In the genomic region with DNA sequence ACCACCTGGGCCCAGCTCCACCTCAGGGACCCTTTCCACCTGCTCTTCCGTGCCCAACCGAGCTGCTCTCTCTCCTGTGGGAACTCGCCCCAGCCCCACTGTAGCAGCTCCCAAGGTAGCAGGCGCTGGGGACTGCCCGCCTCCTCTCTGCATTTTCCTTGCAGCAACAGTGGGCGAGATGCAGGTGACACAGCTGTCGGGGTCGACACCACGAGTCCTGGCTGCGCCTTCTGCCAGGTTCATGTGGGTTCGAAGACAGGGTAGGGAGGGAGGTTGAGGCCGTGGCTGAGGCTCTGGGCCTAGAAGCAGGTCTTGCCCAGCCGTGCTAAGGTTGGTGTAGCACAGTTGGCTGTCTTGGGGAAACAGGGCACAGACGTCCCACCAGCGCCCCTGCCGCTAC, we compare ENCODE assay signal across 18 cellular contexts.
A peak's percentile ranks its signal among the peaks of the same experiment; 100 is the strongest.
DNase-seq lines count a peak whose midpoint lies in the region; ATAC-seq and TF ChIP-seq lines count a peak whose summit lies in the region.
"Had no signal": no experiment of that assay in that cellular context is flagged by ENCODE, and none has a peak within 500 bp of the region (broad histone marks: within the 10 kb centered on the region; RNA-seq: fewer than 3 reads in every experiment).

No MANE protein-coding gene starts in this region.

- H3K79me1 ChIP-seq in mesenchymal stem cell (replicated peaks; ENCODE audit: low read length, poor library complexity, severe bottlenecking) (no peaks in the 10 kb centered on the region), neuronal stem cell (ENCODE audit: low read depth, low read length) (no peaks in the 10 kb centered on the region)

- H2BK120ac ChIP-seq in mesenchymal stem cell (ENCODE audit: low read depth, low read length) = no peak overlapping the region
- no peak overlapping the region for H2BK120ac ChIP-seq in neuronal stem cell (ENCODE audit: low read depth, low read length)

- H2BK15ac ChIP-seq in mesenchymal stem cell (ENCODE audit: low read depth, poor library complexity, severe bottlenecking) (no peak overlapping the region), neuronal stem cell (ENCODE audit: low read length) (no peak overlapping the region)

- H4K91ac ChIP-seq in mesenchymal stem cell (ENCODE audit: low read length) (peak overlapping the region; percentile 27), neuronal stem cell (ENCODE audit: low read depth, low read length, poor library complexity) (no peak overlapping the region)

- H3K36me3 ChIP-seq in mesenchymal stem cell (ENCODE audit: control insufficient read depth in 1 of 2, insufficient read depth in 2 of 2, low read depth in 1 of 2, low read length in 2 of 2) = no peaks in the 10 kb centered on the region
- H3K36me3 ChIP-seq in neuronal stem cell (replicated peaks in 1 of 2; ENCODE audit: control insufficient read depth in 2 of 2, insufficient read depth in 2 of 2, low read length in 2 of 2) = no peaks in the 10 kb centered on the region
- H3K36me3 ChIP-seq in gastrocnemius medialis = no peaks in the 10 kb centered on the region
- H3K36me3 ChIP-seq: BLaER1, HAP-1 had no signal

- H3K4me3 Mint-ChIP-seq in central memory CD8-positive, alpha-beta T cell = no peak overlapping the region
- H3K4me3 Mint-ChIP-seq in activated T-cell treated with anti-CD3 and anti-CD28 coated beads, Interleukin-2, amount 50 U/mL, for 72 hours = no peak overlapping the region
- H3K4me3 Mint-ChIP-seq: CD4-positive, CD25-positive, alpha-beta regulatory T cell; GM23338 had no signal

- intact Hi-C loops in gastrocnemius medialis (cut with DNase I; ENCODE audit: low total_unique reads) = no loop called here

- TF ChIP-seq CTCF in gastrocnemius medialis (IDR thresholded peaks at IDR 0.05 in 4 of 5, conservative IDR thresholded peaks at IDR 0.05 in 1 of 5) = no peak

- H3K4me1 ChIP-seq in mesenchymal stem cell (ENCODE audit: control insufficient read depth, insufficient read depth, low read depth, low read length) (no peaks in the 10 kb centered on the region), neuronal stem cell (ENCODE audit: control insufficient read depth in 2 of 2, insufficient read depth in 1 of 2, low read depth in 1 of 2, low read length in 2 of 2) (no peaks in the 10 kb centered on the region), gastrocnemius medialis (no peaks in the 10 kb centered on the region)
- H3K4me1 ChIP-seq: BLaER1, HAP-1 had no signal

- H3K36me3 Mint-ChIP-seq in central memory CD8-positive, alpha-beta T cell (ENCODE audit: insufficient read depth) = no peaks in the 10 kb centered on the region
- H3K36me3 Mint-ChIP-seq in activated T-cell treated with anti-CD3 and anti-CD28 coated beads, Interleukin-2, amount 50 U/mL, for 72 hours (ENCODE audit: insufficient read depth in 2 of 2) = no peaks in the 10 kb centered on the region
- H3K36me3 Mint-ChIP-seq: CD4-positive, CD25-positive, alpha-beta regulatory T cell had no signal

- H3K4ac ChIP-seq in mesenchymal stem cell (ENCODE audit: low read depth in 1 of 2, low read length in 2 of 2) (no peak overlapping the region), neuronal stem cell (ENCODE audit: low read length) (no peak overlapping the region)

- H2AFZ ChIP-seq in mesenchymal stem cell (ENCODE audit: low read depth, low read length) (no peak overlapping the region), neuronal stem cell (ENCODE audit: low read length) (no peak overlapping the region)
- H2AFZ ChIP-seq: GM23338 had no signal

- no peak for TF ChIP-seq POLR2A in gastrocnemius medialis (IDR thresholded peaks at IDR 0.05)

- H3K27me3 Mint-ChIP-seq in central memory CD8-positive, alpha-beta T cell = no peaks in the 10 kb centered on the region
- no peaks in the 10 kb centered on the region for H3K27me3 Mint-ChIP-seq in activated T-cell treated with anti-CD3 and anti-CD28 coated beads, Interleukin-2, amount 50 U/mL, for 72 hours (ENCODE audit: low read depth)
- H3K27me3 Mint-ChIP-seq: CD4-positive, CD25-positive, alpha-beta regulatory T cell had no signal

- peaks cover 19% of the 10 kb centered on the region for H3K9me3 Mint-ChIP-seq in central memory CD8-positive, alpha-beta T cell
- peaks cover 0 to 4% of the 10 kb centered on the region in 2 donors for H3K9me3 Mint-ChIP-seq in activated T-cell treated with anti-CD3 and anti-CD28 coated beads, Interleukin-2, amount 50 U/mL, for 72 hours
- H3K9me3 Mint-ChIP-seq: GM23338 had no signal

- H3K4me3 ChIP-seq in mesenchymal stem cell (ENCODE audit: insufficient read depth in 1 of 2, low read depth in 1 of 2, low read length in 2 of 2) (peak overlapping the region in 1 of 2 experiments; percentile 29), neuronal stem cell (ENCODE audit: low read length in 2 of 2) (no peak overlapping the region), gastrocnemius medialis (no peak overlapping the region)
- H3K4me3 ChIP-seq: BLaER1, GM12878, GM23338, HAP-1 had no signal

- no peak overlapping the region for H2AK5ac ChIP-seq in mesenchymal stem cell (ENCODE audit: low read length, severe bottlenecking)
- peak overlapping the region; percentile 68 for H2AK5ac ChIP-seq in neuronal stem cell (ENCODE audit: low read depth, low read length)

- 91% methylated on average over 16 of the region's 16 CpGs for WGBS in mesenchymal stem cell
- no CpG with 5 or more reads among the region's 16 CpGs for WGBS in neuronal stem cell (ENCODE audit: extremely low coverage in 2 of 2, insufficient read length in 2 of 2, insufficient replicate concordance in 1 of 2), 2 donors

- H2BK5ac ChIP-seq in mesenchymal stem cell (ENCODE audit: low read depth, low read length, poor library complexity, severe bottlenecking) (no peak overlapping the region), neuronal stem cell (ENCODE audit: low read length) (peak overlapping the region; percentile 71)

- no peak overlapping the region for H3K27ac Mint-ChIP-seq in central memory CD8-positive, alpha-beta T cell (ENCODE audit: low read depth)
- H3K27ac Mint-ChIP-seq in activated T-cell treated with anti-CD3 and anti-CD28 coated beads, Interleukin-2, amount 50 U/mL, for 72 hours = no peak overlapping the region
- H3K27ac Mint-ChIP-seq: CD4-positive, CD25-positive, alpha-beta regulatory T cell; GM23338 had no signal

- H4K8ac ChIP-seq in mesenchymal stem cell (ENCODE audit: low read length) (no peak overlapping the region), neuronal stem cell (ENCODE audit: low read depth, low read length) (peak overlapping the region; percentile 20)

- peak; percentile 14 for ATAC-seq in central memory CD8-positive, alpha-beta T cell (replicated peaks; ENCODE audit: extremely low read depth, poor library complexity, severe bottlenecking)
- ATAC-seq in HG03469 (IDR thresholded peaks at IDR 0.05; ENCODE audit: unreplicated experiment) = no peak
- ATAC-seq in GM21825 (IDR thresholded peaks at IDR 0.05; ENCODE audit: unreplicated experiment) = no peak
- ATAC-seq in gastrocnemius medialis = no peak
- no peak for ATAC-seq in activated T-cell treated with anti-CD3 and anti-CD28 coated beads, Interleukin-2, amount 50 U/mL, for 72 hours (replicated peaks in 1 of 2)
- ATAC-seq: GM12878, GM23338, HepG2 had no signal

- no peak overlapping the region for H3K27ac ChIP-seq in mesenchymal stem cell (ENCODE audit: low read length, poor library complexity, severe bottlenecking)
- no peak overlapping the region for H3K27ac ChIP-seq in neuronal stem cell (replicated peaks; ENCODE audit: low read length)
- H3K27ac ChIP-seq in gastrocnemius medialis = no peak overlapping the region
- H3K27ac ChIP-seq: 22Rv1, BLaER1 had no signal

- H3K4me1 Mint-ChIP-seq in central memory CD8-positive, alpha-beta T cell = no peaks in the 10 kb centered on the region
- no peaks in the 10 kb centered on the region for H3K4me1 Mint-ChIP-seq in activated T-cell treated with anti-CD3 and anti-CD28 coated beads, Interleukin-2, amount 50 U/mL, for 72 hours (ENCODE audit: low read depth)
- H3K4me1 Mint-ChIP-seq: CD4-positive, CD25-positive, alpha-beta regulatory T cell; GM23338 had no signal

- no peak overlapping the region for H3K9ac ChIP-seq in mesenchymal stem cell (ENCODE audit: low read length)
- H3K9ac ChIP-seq in neuronal stem cell (ENCODE audit: low read depth, low read length, poor library complexity) = no peak overlapping the region
- H3K9ac ChIP-seq: BLaER1 had no signal

- no peaks in the 10 kb centered on the region for H3K27me3 ChIP-seq in mesenchymal stem cell (ENCODE audit: control insufficient read depth in 1 of 2, insufficient read depth in 1 of 2, low read length in 2 of 2)
- H3K27me3 ChIP-seq in neuronal stem cell (ENCODE audit: control insufficient read depth in 3 of 3, insufficient read depth in 3 of 3, low read depth in 1 of 3, low read length in 3 of 3) = no peaks in the 10 kb centered on the region
- no peaks in the 10 kb centered on the region for H3K27me3 ChIP-seq in gastrocnemius medialis
- H3K27me3 ChIP-seq: BLaER1 had no signal

- no peak overlapping the region for H3K4me2 ChIP-seq in mesenchymal stem cell (ENCODE audit: low read length, poor library complexity, severe bottlenecking)
- no peak overlapping the region for H3K4me2 ChIP-seq in neuronal stem cell (ENCODE audit: insufficient read depth, low read length, poor library complexity, severe bottlenecking)
- H3K4me2 ChIP-seq: BLaER1, GM23338 had no signal

- H3K23ac ChIP-seq in mesenchymal stem cell (ENCODE audit: low read length in 2 of 2) (no peak overlapping the region), neuronal stem cell (ENCODE audit: low read depth, low read length, poor library complexity) (no peak overlapping the region)

- in situ Hi-C loops in gastrocnemius medialis (cut with MboI; ENCODE audit: low sequenced_read_pairs in 4 of 4) = no loop called here

- H3K18ac ChIP-seq in mesenchymal stem cell (ENCODE audit: low read depth in 1 of 2, low read length in 2 of 2) (no peak overlapping the region), neuronal stem cell (ENCODE audit: low read length) (peak overlapping the region; percentile 19)

- H2BK12ac ChIP-seq in mesenchymal stem cell (ENCODE audit: low read length in 2 of 2) (no peak overlapping the region), neuronal stem cell (ENCODE audit: low read length) (peak overlapping the region; percentile 24)

- peak; percentile 5 for DNase-seq in AG20443 (ENCODE audit: low spot score)
- no peak for DNase-seq in central memory CD8-positive, alpha-beta T cell (ENCODE audit: low spot score in 2 of 2)
- no peak for DNase-seq in mesenchymal stem cell
- no peak for DNase-seq in neuronal stem cell (ENCODE audit: low spot score)
- DNase-seq in gastrocnemius medialis = no peak
- DNase-seq in activated T-cell treated with anti-CD3 and anti-CD28 coated beads, Interleukin-2, amount 50 U/mL, for 72 hours = no peak
- DNase-seq: AML-193; Calu3; CD4-positive, CD25-positive, alpha-beta regulatory T cell; DMS 273 treated with DMSO at 0.1 percent for 48 hours had no signal

- H3K9me3 ChIP-seq in mesenchymal stem cell (ENCODE audit: control insufficient read depth, low read length) (no peaks in the 10 kb centered on the region), neuronal stem cell (replicated peaks in 1 of 2; ENCODE audit: control insufficient read depth in 2 of 2, insufficient read depth in 1 of 2, low read depth in 1 of 2, low read length in 2 of 2) (peaks cover 0 to 2% of the 10 kb centered on the region in 2 donors), gastrocnemius medialis (no peaks in the 10 kb centered on the region)
- H3K9me3 ChIP-seq: BLaER1, HAP-1 had no signal

- H3K14ac ChIP-seq in mesenchymal stem cell (ENCODE audit: low read length in 2 of 2) = peak overlapping the region in 1 of 2 experiments; percentile 66
- H3K14ac ChIP-seq in neuronal stem cell (ENCODE audit: low read length) = peak overlapping the region; percentile 44
